15 cellular contexts compared by ENCODE assay signal in genomic region chrX:75276666-75277065, GRCh38. TPM values are rescaled to one million over a fixed set of nuclear protein-coding genes. Genes with fewer than 3 reads are reported as not detected.
DNase-seq lines count a peak whose midpoint lies in the region; ATAC-seq lines count a peak whose summit lies in the region.
"Had no signal": no experiment of that assay in that cellular context is flagged by ENCODE, and none has a peak within 500 bp of the region (broad histone marks: within the 10 kb centered on the region; RNA-seq: fewer than 3 reads in every experiment).

No MANE protein-coding gene starts in this region.

- no peak for DNase-seq in CD4-positive, alpha-beta memory T cell
- peak; percentile 0 for DNase-seq in EL
- no peak for DNase-seq in activated T-helper 2 cell treated with anti-CD3 and anti-CD28 coated beads, Interferon-gamma antibody, Interleukin-2, Interleukin-4, amounts not matched to agents 10 μg/mL and 5 μg/mL and 100 μg/mL, durations not matched to agents 14 hours and 24 hours and 36 hours (ENCODE audit: low spot score)
- DNase-seq in myocyte (ENCODE audit: low read depth) = peak; percentile 3
- no peak for DNase-seq in NCI-H345 treated with DMSO at 0.1 percent for 48 hours (lab: John Stamatoyannopoulos, UW; ENCODE audit: unreplicated experiment)
- no peak for DNase-seq in SW480 (ENCODE audit: low spot score)
- DNase-seq: activated naive CD4-positive, alpha-beta T cell treated with Interleukin-2 at 50 U/mL for 16 hours; midbrain; NCI-H526; pancreas; tibial artery had no signal

- intact Hi-C loops in CD4-positive, alpha-beta memory T cell (cut with micrococcal nuclease) = loop anchor here (10.0 kb wide), 2 partner anchors 868 to 1148 kb away; partner anchors contain the start of gene MAGEE1
- intact Hi-C loops in activated T-helper 2 cell treated with anti-CD3 and anti-CD28 coated beads, Interferon-gamma antibody, Interleukin-2, Interleukin-4, amounts not matched to agents 10 μg/mL and 5 μg/mL and 100 μg/mL, durations not matched to agents 14 hours and 24 hours and 36 hours (cut with micrococcal nuclease) = loop anchor here (10.0 kb wide), 1 partner anchor 212 kb away; no protein-coding TSS in a partner anchor

- no peaks in the 10 kb centered on the region for H3K27me3 ChIP-seq in CD4-positive, alpha-beta memory T cell (ENCODE audit: insufficient read depth, low read length)
- H3K27me3 ChIP-seq: SJSA1, tibial artery had no signal

- H3K9me3 ChIP-seq in CD4-positive, alpha-beta memory T cell (ENCODE audit: control insufficient read depth in 1 of 2, low read length in 2 of 2) = no peaks in the 10 kb centered on the region
- H3K9me3 ChIP-seq: pancreas, SJSA1 had no signal

- H3K4me3 Mint-ChIP-seq in CD4-positive, alpha-beta memory T cell = peak overlapping the region in 5 of 8 donors; percentile 23 to 96 (median 46)
- H3K4me3 Mint-ChIP-seq in activated T-helper 2 cell treated with anti-CD3 and anti-CD28 coated beads, Interferon-gamma antibody, Interleukin-2, Interleukin-4, amounts not matched to agents 10 μg/mL and 5 μg/mL and 100 μg/mL, durations not matched to agents 14 hours and 24 hours and 36 hours (ENCODE audit: low read depth) = peak overlapping the region; percentile 95

- peak overlapping the region in 1 of 7 donors; percentile 30 for H3K27ac Mint-ChIP-seq in CD4-positive, alpha-beta memory T cell
- H3K27ac Mint-ChIP-seq in activated T-helper 2 cell treated with anti-CD3 and anti-CD28 coated beads, Interferon-gamma antibody, Interleukin-2, Interleukin-4, amounts not matched to agents 10 μg/mL and 5 μg/mL and 100 μg/mL, durations not matched to agents 14 hours and 24 hours and 36 hours = no peak overlapping the region

- no peak for ATAC-seq in GM21528 (IDR thresholded peaks at IDR 0.05; ENCODE audit: low FRiP score, unreplicated experiment)
- ATAC-seq: HepG2, pancreas had no signal

- peaks cover 0 to 4% (median 1%) of the 10 kb centered on the region in 8 donors for H3K9me3 Mint-ChIP-seq in CD4-positive, alpha-beta memory T cell
- H3K9me3 Mint-ChIP-seq in activated T-helper 2 cell treated with anti-CD3 and anti-CD28 coated beads, Interferon-gamma antibody, Interleukin-2, Interleukin-4, amounts not matched to agents 10 μg/mL and 5 μg/mL and 100 μg/mL, durations not matched to agents 14 hours and 24 hours and 36 hours = peaks cover 11% of the 10 kb centered on the region

- peaks cover 23 to 71% (median 50%) of the 10 kb centered on the region in 4 donors for H3K4me1 Mint-ChIP-seq in CD4-positive, alpha-beta memory T cell
- peaks cover 41% of the 10 kb centered on the region for H3K4me1 Mint-ChIP-seq in activated T-helper 2 cell treated with anti-CD3 and anti-CD28 coated beads, Interferon-gamma antibody, Interleukin-2, Interleukin-4, amounts not matched to agents 10 μg/mL and 5 μg/mL and 100 μg/mL, durations not matched to agents 14 hours and 24 hours and 36 hours (ENCODE audit: low read depth)

- H3K27ac ChIP-seq in CD4-positive, alpha-beta memory T cell (ENCODE audit: low read depth, low read length) = no peak overlapping the region
- H3K27ac ChIP-seq: BLaER1, pancreas, SJSA1, tibial artery had no signal

- H3K36me3 Mint-ChIP-seq in CD4-positive, alpha-beta memory T cell = peaks cover 6 to 10% of the 10 kb centered on the region in 2 donors
- H3K36me3 Mint-ChIP-seq in activated T-helper 2 cell treated with anti-CD3 and anti-CD28 coated beads, Interferon-gamma antibody, Interleukin-2, Interleukin-4, amounts not matched to agents 10 μg/mL and 5 μg/mL and 100 μg/mL, durations not matched to agents 14 hours and 24 hours and 36 hours (ENCODE audit: low read depth) = peaks cover 66% of the 10 kb centered on the region

- no peak overlapping the region for H3K4me3 ChIP-seq in CD4-positive, alpha-beta memory T cell (ENCODE audit: low read length in 2 of 2)
- H3K4me3 ChIP-seq: BLaER1, pancreas, SJSA1, tibial artery had no signal

- CTCF ChIA-PET in CD4-positive, alpha-beta memory T cell (lab: Charles Lee; ENCODE audit: partially characterized antibody) = no interaction called here

- no peaks in the 10 kb centered on the region for H3K27me3 Mint-ChIP-seq in CD4-positive, alpha-beta memory T cell
- no peaks in the 10 kb centered on the region for H3K27me3 Mint-ChIP-seq in activated T-helper 2 cell treated with anti-CD3 and anti-CD28 coated beads, Interferon-gamma antibody, Interleukin-2, Interleukin-4, amounts not matched to agents 10 μg/mL and 5 μg/mL and 100 μg/mL, durations not matched to agents 14 hours and 24 hours and 36 hours (ENCODE audit: low read depth)

- peaks cover 54% of the 10 kb centered on the region for H3K4me1 ChIP-seq in CD4-positive, alpha-beta memory T cell (ENCODE audit: insufficient read depth, low read length)
- H3K4me1 ChIP-seq: SJSA1 had no signal

- POLR2A ChIA-PET in CD4-positive, alpha-beta memory T cell (lab: Charles Lee; ENCODE audit: partially characterized antibody) = no interaction called here

- H3K36me3 ChIP-seq in CD4-positive, alpha-beta memory T cell (ENCODE audit: insufficient read depth, low read length) = no peaks in the 10 kb centered on the region
- H3K36me3 ChIP-seq: BLaER1, pancreas, SJSA1, tibial artery had no signal

RNA-seq across cellular contexts. Expression of gene UPRT, which starts 2.8 kb away (rescaled TPM):
- total RNA-seq in CD4-positive, alpha-beta memory T cell = 10 to 100 TPM; 22.0 to 23.4 TPM
- polyA plus RNA-seq in CD4-positive, alpha-beta memory T cell = 10 to 100 TPM; 17.8 to 34.4 TPM
- total RNA-seq in activated T-helper 2 cell treated with anti-CD3 and anti-CD28 coated beads, Interferon-gamma antibody, Interleukin-2, Interleukin-4, amounts not matched to agents 10 μg/mL and 5 μg/mL and 100 μg/mL, durations not matched to agents 14 hours and 24 hours and 36 hours = 61.0 and 61.5 TPM in 2 replicates
- 12.0 and 20.8 TPM in 2 replicates for total RNA-seq in myocyte
- 18.6 TPM for polyA plus RNA-seq in myocyte (2012)

Comparison
In these comparisons a context has a peak if more than half of its experiments do, and no peak if none do; other contexts are left out.
1. DNase-seq: peak in EL (single experiment) and myocyte (single experiment); none in CD4-positive, alpha-beta memory T cell (0 of 5), activated T-helper 2 cell treated with anti-CD3 and anti-CD28 coated beads, Interferon-gamma antibody, Interleukin-2, Interleukin-4, amounts not matched to agents 10 μg/mL and 5 μg/mL and 100 μg/mL, durations not matched to agents 14 hours and 24 hours and 36 hours (single experiment), NCI-H345 treated with DMSO at 0.1 percent for 48 hours (single experiment) and SW480 (single experiment).